ENCODE assay signal across 22 cellular contexts in the genomic region with DNA sequence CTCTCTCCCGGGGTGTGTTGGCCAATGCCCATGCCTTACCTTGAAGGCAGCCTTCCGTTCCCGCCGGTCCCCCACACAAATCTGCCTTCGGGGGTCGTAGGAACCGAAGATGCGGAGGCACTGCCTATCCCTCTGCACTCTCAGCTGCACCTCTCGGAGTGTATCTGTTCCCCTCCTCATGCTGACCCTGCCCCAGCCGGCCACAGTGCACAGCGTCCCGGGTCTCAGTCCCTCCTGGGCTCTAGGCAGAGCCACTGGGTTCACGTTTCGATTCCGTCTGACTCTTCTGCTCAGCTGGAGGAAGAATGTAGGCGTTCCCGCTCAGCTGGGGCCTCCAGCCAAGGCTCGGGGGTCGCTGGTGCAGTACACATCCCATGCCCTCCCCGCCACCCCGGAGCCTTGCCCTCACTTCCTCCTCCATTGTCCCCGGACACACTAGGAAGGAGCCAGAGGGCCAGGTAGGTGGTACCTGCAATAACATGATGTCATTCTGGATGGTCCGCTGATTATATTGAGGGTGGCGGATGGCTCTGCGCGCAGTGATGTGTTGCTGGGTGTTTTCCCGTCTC. TPM values are rescaled to one million over a fixed set of nuclear protein-coding genes. Genes with fewer than 3 reads are reported as not detected.
A peak's percentile ranks its signal among the peaks of the same experiment; 100 is the strongest.
DNase-seq lines count a peak whose midpoint lies in the region; ATAC-seq and TF ChIP-seq lines count a peak whose summit lies in the region.
"Had no signal": no experiment of that assay in that cellular context is flagged by ENCODE, and none has a peak within 500 bp of the region (broad histone marks: within the 10 kb centered on the region; RNA-seq: fewer than 3 reads in every experiment).

No MANE protein-coding gene starts in this region.

- H3K9me3 ChIP-seq in Loucy (ENCODE audit: insufficient read depth, low read depth, low read length): no peaks in the 10 kb centered on the region
- H3K9me3 ChIP-seq in uterus: peaks cover 0 to 3% of the 10 kb centered on the region in 2 donors
- H3K9me3 ChIP-seq: HAP-1 had no signal

- CTCF ChIA-PET in WTC11 (lab: Charles Lee): interaction anchor here (2.3 kb wide), 1 partner anchor 31 kb away, joined by 6 read pairs; no protein-coding TSS in a partner anchor

- H3K9me2 ChIP-seq in GM23338 (ENCODE audit: insufficient read depth) (peaks cover 2% of the 10 kb centered on the region; the same call in 1 of the 2 replicates), Loucy (replicated peaks; ENCODE audit: low read depth, low read length) (no peaks in the 10 kb centered on the region)

- H3K36me3 Mint-ChIP-seq in GM23338 (ENCODE audit: low read depth): no peaks in the 10 kb centered on the region
- H3K36me3 Mint-ChIP-seq in WTC11: no peaks in the 10 kb centered on the region
- no peaks in the 10 kb centered on the region for H3K36me3 Mint-ChIP-seq in stimulated activated memory B cell treated with anti-CD40 and anti-IgM and Interleukin-4, amounts not matched to agents 10 μg/mL and 1 μg/mL and 100 μg/mL, for 72 hours
- H3K36me3 Mint-ChIP-seq: CD4-positive, alpha-beta memory T cell had no signal

- no peak overlapping the region for H3K4me2 ChIP-seq in GM23338
- peak overlapping the region; percentile 93 for H3K4me2 ChIP-seq in Loucy (ENCODE audit: low read depth, low read length, poor library complexity, severe bottlenecking)
- H3K4me2 ChIP-seq: BLaER1 had no signal

- H3K27ac ChIP-seq in GM23338 (ENCODE audit: low read depth): no peak overlapping the region
- H3K27ac ChIP-seq in uterus: no peak overlapping the region
- H3K27ac ChIP-seq: GM23248 had no signal

- TF ChIP-seq POLR2A in uterus (IDR thresholded peaks at IDR 0.05): no peak

- H4K20me1 ChIP-seq in GM23338 (replicated peaks; ENCODE audit: insufficient read depth): no peaks in the 10 kb centered on the region
- H4K20me1 ChIP-seq in Loucy (ENCODE audit: insufficient read depth, low read length, poor library complexity, severe bottlenecking): peaks cover 6% of the 10 kb centered on the region
- H4K20me1 ChIP-seq: BLaER1 had no signal

- H3K27me3 ChIP-seq in GM23338 (ENCODE audit: insufficient read depth) (no peaks in the 10 kb centered on the region), Loucy (ENCODE audit: insufficient read depth, low read length, poor library complexity, severe bottlenecking) (no peaks in the 10 kb centered on the region), uterus (no peaks in the 10 kb centered on the region)
- H3K27me3 ChIP-seq: BLaER1 had no signal

- peaks cover 4% of the 10 kb centered on the region for H3K27me3 Mint-ChIP-seq in GM23338 (ENCODE audit: insufficient read depth, low read depth, poor library complexity)
- H3K27me3 Mint-ChIP-seq in WTC11 (ENCODE audit: low read depth): no peaks in the 10 kb centered on the region; the same call in 1 of the 2 replicates
- peaks cover 40% of the 10 kb centered on the region for H3K27me3 Mint-ChIP-seq in stimulated activated memory B cell treated with anti-CD40 and anti-IgM and Interleukin-4, amounts not matched to agents 10 μg/mL and 1 μg/mL and 100 μg/mL, for 72 hours

- peak; percentile 54 for ATAC-seq in GM23338
- peak; percentile 66 for ATAC-seq in WTC11
- peak; percentile 36 for ATAC-seq in stimulated activated memory B cell treated with anti-CD40 and anti-IgM and Interleukin-4, amounts not matched to agents 10 μg/mL and 1 μg/mL and 100 μg/mL, for 72 hours
- no peak for ATAC-seq in GM21737 (IDR thresholded peaks at IDR 0.05; ENCODE audit: unreplicated experiment)
- ATAC-seq: K562 had no signal

- DNase-seq in GM23338 (ENCODE audit: low spot score) (peak; percentile 6), WTC11 (ENCODE audit: low spot score) (no peak), uterus (no peak), T-helper 1 cell (no peak)
- DNase-seq: 8988T; CD4-positive, alpha-beta memory T cell; DMS153; DMS79; GF-D8; GM23248; IMR-90 had no signal

- no peak overlapping the region for H3K4me3 ChIP-seq in GM23338
- H3K4me3 ChIP-seq in Loucy (ENCODE audit: low read length, poor library complexity, severe bottlenecking): peak overlapping the region; percentile 84
- no peak overlapping the region for H3K4me3 ChIP-seq in uterus
- H3K4me3 ChIP-seq: BLaER1, GM23248, HAP-1, K562 had no signal

- no peaks in the 10 kb centered on the region for H3K79me2 ChIP-seq in GM23338 (replicated peaks; ENCODE audit: insufficient read depth)
- peaks cover 36% of the 10 kb centered on the region for H3K79me2 ChIP-seq in Loucy (ENCODE audit: insufficient read depth, low read length)

- H3K9me3 Mint-ChIP-seq in GM23338 (no peaks in the 10 kb centered on the region), WTC11 (no peaks in the 10 kb centered on the region)
- H3K9me3 Mint-ChIP-seq in stimulated activated memory B cell treated with anti-CD40 and anti-IgM and Interleukin-4, amounts not matched to agents 10 μg/mL and 1 μg/mL and 100 μg/mL, for 72 hours: peaks cover 7% of the 10 kb centered on the region
- H3K9me3 Mint-ChIP-seq: CD14-positive monocyte had no signal

- POLR2A ChIA-PET in WTC11 (lab: Charles Lee): no interaction called here

- no peaks in the 10 kb centered on the region; the same call in 1 of the 2 replicates for H3K4me1 ChIP-seq in GM23338 (ENCODE audit: insufficient read depth)
- H3K4me1 ChIP-seq in Loucy (ENCODE audit: insufficient read depth, low read length, poor library complexity, severe bottlenecking): peaks cover 68% of the 10 kb centered on the region
- H3K4me1 ChIP-seq in uterus: no peaks in the 10 kb centered on the region
- H3K4me1 ChIP-seq: HAP-1 had no signal

- H3K27ac Mint-ChIP-seq in GM23338 (no peak overlapping the region), WTC11 (no peak overlapping the region)
- no peak overlapping the region for H3K27ac Mint-ChIP-seq in stimulated activated memory B cell treated with anti-CD40 and anti-IgM and Interleukin-4, amounts not matched to agents 10 μg/mL and 1 μg/mL and 100 μg/mL, for 72 hours
- H3K27ac Mint-ChIP-seq: CD4-positive, alpha-beta memory T cell had no signal

- H3K36me3 ChIP-seq in GM23338 (ENCODE audit: insufficient read depth) (no peaks in the 10 kb centered on the region), Loucy (ENCODE audit: insufficient read depth, low read length) (no peaks in the 10 kb centered on the region), uterus (no peaks in the 10 kb centered on the region)
- H3K36me3 ChIP-seq: BLaER1, HAP-1 had no signal

- TF ChIP-seq CTCF in GM23338 (conservative IDR thresholded peaks at IDR 0.05; ENCODE audit: low read depth in 2 of 2) (no peak), Loucy (conservative IDR thresholded peaks at IDR 0.05; ENCODE audit: low read length) (no peak), WTC11 (IDR thresholded peaks at IDR 0.05) (no peak), uterus (IDR thresholded peaks at IDR 0.05) (no peak)

- H3K9ac ChIP-seq in Loucy (ENCODE audit: low read depth, low read length, poor library complexity, severe bottlenecking): peak overlapping the region; percentile 91
- H3K9ac ChIP-seq: BLaER1, GM23248 had no signal

- no peaks in the 10 kb centered on the region for H3F3A ChIP-seq in GM23338 (replicated peaks; ENCODE audit: low read depth)
- H3F3A ChIP-seq in Loucy (ENCODE audit: low read depth): peaks cover 10% of the 10 kb centered on the region; the same call in 1 of the 2 replicates

- H3K4me3 Mint-ChIP-seq in GM23338 (no peak overlapping the region), WTC11 (no peak overlapping the region)
- no peak overlapping the region for H3K4me3 Mint-ChIP-seq in stimulated activated memory B cell treated with anti-CD40 and anti-IgM and Interleukin-4, amounts not matched to agents 10 μg/mL and 1 μg/mL and 100 μg/mL, for 72 hours
- H3K4me3 Mint-ChIP-seq: CD14-positive monocyte; CD4-positive, alpha-beta memory T cell had no signal

- H3K4me1 Mint-ChIP-seq in GM23338 (peaks cover 3% of the 10 kb centered on the region; the same call in 1 of the 3 replicates), WTC11 (peaks cover 10% of the 10 kb centered on the region; the same call in 1 of the 2 replicates)
- no peaks in the 10 kb centered on the region for H3K4me1 Mint-ChIP-seq in stimulated activated memory B cell treated with anti-CD40 and anti-IgM and Interleukin-4, amounts not matched to agents 10 μg/mL and 1 μg/mL and 100 μg/mL, for 72 hours
- H3K4me1 Mint-ChIP-seq: CD4-positive, alpha-beta memory T cell had no signal

- intact Hi-C loops in uterus (cut with DNase I; ENCODE audit: low total_unique reads): no loop called here

- H2AFZ ChIP-seq in GM23338 (peak overlapping the region; percentile 10; the same call in 1 of the 2 replicates), Loucy (ENCODE audit: low read length) (no peak overlapping the region)
- H2AFZ ChIP-seq: GM23248 had no signal

TF ChIP-seq in GM23338, 12 proteins besides CTCF, POLR2A, EP300 and RAD21 (continues in another document):
- TF ChIP-seq, protein P1, sequence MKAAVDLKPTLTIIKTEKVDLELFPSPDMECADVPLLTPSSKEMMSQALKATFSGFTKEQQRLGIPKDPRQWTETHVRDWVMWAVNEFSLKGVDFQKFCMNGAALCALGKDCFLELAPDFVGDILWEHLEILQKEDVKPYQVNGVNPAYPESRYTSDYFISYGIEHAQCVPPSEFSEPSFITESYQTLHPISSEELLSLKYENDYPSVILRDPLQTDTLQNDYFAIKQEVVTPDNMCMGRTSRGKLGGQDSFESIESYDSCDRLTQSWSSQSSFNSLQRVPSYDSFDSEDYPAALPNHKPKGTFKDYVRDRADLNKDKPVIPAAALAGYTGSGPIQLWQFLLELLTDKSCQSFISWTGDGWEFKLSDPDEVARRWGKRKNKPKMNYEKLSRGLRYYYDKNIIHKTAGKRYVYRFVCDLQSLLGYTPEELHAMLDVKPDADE (IDR thresholded peaks at IDR 0.05): no peak

RNA-seq across cellular contexts. Expression of a gene that starts 1.8 kb away (rescaled TPM):
- not detected in 2 replicates for total RNA-seq in GM23338 (2014; rRNA removed; shearing (Covaris generic))
- not detected in 2 replicates for polyA plus RNA-seq in GM23338 (2016; fragmentation: Nextera tagmentation; extraction: Ambion mirVana)
- total RNA-seq in WTC11 (2021): not detected in 3 replicates
- total RNA-seq in uterus: 1 to 10 TPM in 2 of 4 donors, not detected in 2; 1.9 to 4.0 TPM
- total RNA-seq: A673; CD4-positive, alpha-beta memory T cell; Daoy; GM23248; HT1080; IMR-90; K562 had no signal
- polyA plus RNA-seq: AG04450; CD4-positive, alpha-beta memory T cell; GM23248; IMR-90; K562 had no signal

RNA-seq across cellular contexts. Expression of a gene that starts 35.2 kb away (rescaled TPM):
- not detected in 2 replicates for total RNA-seq in GM23338 (2014; rRNA removed; shearing (Covaris generic))
- polyA plus RNA-seq in GM23338 (2016; fragmentation: Nextera tagmentation; extraction: Ambion mirVana): not detected in 2 replicates
- total RNA-seq in WTC11 (2021) (not detected in 3 replicates), uterus (1 to 10 TPM in 1 of 4 donors, under 1 TPM in 1, not detected in 2; 0.82 to 2.3 TPM)
- total RNA-seq: A673; CD4-positive, alpha-beta memory T cell; Daoy; GM23248; HT1080; IMR-90; K562 had no signal
- polyA plus RNA-seq: AG04450, GM23248, IMR-90, K562 had no signal

RNA-seq across cellular contexts. Expression of a gene that starts 59.7 kb away (rescaled TPM):
- total RNA-seq in GM23338 (2014; rRNA removed; shearing (Covaris generic)): not detected in 2 replicates
- not detected in 2 replicates for polyA plus RNA-seq in GM23338 (2016; fragmentation: Nextera tagmentation; extraction: Ambion mirVana)
- total RNA-seq in WTC11 (2021) (0.68 to 1.4 TPM (median 0.82 TPM) in 3 replicates), uterus (100 to 1,000 TPM in 1 of 4 donors, 1 to 10 TPM in 1, not detected in 2; 2.8 to 122 TPM)
- total RNA-seq: A673; CD4-positive, alpha-beta memory T cell; Daoy; GM23248; HT1080; IMR-90 had no signal
- polyA plus RNA-seq: AG04450, GM23248, IMR-90 had no signal
